In the genomic region with DNA sequence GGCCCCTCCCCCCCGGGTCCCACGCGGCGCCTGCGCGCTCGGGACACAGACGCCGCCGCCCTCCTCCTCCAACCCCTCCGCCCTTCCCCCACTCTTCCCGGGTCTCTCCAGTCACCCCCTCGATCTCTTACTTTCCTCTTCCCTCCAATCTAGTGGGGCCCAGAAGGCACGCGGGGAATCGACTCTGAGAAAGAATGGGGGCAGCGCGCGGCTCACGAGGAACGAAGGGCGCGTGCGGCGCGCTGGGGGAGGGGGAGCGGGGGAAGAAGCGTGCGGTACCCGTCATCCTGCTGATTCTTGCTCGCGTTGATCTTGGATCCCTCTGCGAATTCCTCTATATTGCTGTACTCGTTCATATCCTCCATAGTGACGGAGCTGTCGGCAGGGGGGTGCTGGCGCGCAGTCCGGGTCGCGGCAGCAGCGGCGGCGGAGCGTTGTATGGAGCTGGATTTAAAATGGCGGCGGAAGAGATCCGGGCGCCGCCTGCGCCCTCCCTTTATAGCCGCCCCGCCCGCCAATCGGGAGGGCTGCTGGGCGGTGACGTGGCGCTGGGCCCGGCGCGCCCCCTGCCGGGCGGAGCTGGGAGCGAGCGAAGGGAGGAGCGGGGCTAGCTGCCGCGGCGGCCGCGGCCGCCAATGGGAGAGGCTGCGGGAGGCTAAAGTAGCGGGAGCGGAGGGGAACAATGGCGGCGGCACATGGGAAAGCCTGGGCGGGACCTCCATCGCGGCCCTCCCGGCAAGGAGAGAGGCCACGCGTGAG, we compare ENCODE assay signal across 1 cellular context.
TF ChIP-seq lines count a peak whose summit lies in the region.

No MANE protein-coding gene starts in this region.

TF ChIP-seq in HepG2, 621 proteins besides CTCF, POLR2A, EP300 and RAD21 (continued from another document and continues in another):
- TF ChIP-seq, protein P1, sequence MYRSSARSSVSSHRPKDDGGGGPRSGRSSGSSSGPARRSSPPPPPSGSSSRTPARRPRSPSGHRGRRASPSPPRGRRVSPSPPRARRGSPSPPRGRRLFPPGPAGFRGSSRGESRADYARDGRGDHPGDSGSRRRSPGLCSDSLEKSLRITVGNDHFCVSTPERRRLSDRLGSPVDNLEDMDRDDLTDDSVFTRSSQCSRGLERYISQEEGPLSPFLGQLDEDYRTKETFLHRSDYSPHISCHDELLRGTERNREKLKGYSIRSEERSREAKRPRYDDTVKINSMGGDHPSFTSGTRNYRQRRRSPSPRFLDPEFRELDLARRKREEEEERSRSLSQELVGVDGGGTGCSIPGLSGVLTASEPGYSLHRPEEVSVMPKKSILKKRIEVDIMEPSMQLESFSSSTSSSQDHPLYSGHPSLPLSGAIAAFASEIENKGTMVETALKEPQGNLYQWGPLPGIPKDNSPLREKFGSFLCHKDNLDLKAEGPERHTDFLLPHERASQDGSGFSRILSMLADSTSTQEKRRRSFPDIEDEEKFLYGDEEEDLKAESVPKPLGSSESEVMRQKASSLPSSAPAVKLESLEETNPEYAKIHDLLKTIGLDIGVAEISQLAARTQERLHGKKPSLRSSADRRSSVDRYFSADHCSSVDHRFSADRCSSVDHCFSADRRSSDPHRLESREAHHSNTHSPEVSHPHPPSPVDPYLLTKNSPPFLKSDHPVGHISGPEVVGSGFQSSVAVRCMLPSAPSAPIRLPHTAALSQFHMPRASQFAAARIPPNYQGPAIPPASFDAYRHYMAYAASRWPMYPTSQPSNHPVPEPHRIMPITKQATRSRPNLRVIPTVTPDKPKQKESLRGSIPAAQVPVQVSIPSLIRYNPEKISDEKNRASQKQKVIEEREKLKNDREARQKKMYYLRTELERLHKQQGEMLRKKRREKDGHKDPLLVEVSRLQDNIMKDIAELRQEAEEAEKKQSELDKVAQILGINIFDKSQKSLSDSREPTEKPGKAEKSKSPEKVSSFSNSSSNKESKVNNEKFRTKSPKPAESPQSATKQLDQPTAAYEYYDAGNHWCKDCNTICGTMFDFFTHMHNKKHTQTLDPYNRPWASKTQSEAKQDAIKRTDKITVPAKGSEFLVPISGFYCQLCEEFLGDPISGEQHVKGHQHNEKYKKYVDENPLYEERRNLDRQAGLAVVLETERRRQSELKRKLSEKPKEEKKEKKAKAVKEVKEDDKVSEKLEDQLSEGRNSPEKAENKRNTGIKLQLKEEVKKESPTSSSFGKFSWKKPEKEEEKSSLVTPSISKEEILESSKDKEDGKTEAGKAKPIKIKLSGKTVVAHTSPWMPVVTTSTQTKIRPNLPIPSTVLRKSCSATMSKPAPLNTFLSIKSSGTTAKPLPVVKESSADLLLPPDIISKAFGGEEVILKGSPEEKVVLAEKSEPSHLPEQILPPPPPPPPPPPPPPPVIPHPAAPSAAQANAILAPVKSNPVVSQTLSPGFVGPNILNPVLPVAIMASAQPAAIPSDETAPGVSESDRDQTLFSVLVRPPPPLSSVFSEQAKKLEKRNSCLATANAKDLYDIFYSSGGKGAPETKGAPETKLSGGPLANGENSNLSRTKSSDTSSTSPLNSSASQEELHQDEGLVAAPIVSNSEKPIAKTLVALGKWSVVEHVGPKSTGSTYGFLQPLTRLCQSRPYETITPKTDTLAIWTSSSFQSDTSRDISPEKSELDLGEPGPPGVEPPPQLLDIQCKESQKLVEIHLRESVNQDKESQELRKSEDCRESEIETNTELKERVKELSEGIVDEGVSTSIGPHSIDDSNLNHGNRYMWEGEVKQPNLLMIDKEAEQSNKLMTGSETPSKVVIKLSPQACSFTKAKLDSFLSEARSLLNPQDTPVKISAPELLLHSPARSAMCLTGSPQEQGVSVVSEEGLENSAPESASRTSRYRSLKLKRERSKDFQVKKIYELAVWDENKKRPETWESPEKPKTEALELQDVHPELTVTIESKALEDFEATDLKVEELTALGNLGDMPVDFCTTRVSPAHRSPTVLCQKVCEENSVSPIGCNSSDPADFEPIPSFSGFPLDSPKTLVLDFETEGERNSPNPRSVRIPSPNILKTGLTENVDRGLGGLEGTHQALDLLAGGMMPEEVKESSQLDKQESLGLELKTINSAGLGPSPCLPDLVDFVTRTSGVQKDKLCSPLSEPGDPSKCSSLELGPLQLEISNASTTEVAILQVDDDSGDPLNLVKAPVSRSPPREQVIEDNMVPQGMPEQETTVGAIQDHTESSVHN (CRISPR knock-in tag; IDR thresholded peaks at IDR 0.05), result no peak
- TF ChIP-seq ONECUT2 (CRISPR knock-in tag; IDR thresholded peaks at IDR 0.05) (no peak), TGIF2 (CRISPR knock-in tag; IDR thresholded peaks at IDR 0.05) (peak; percentile 12; the same call in 1 of the 2 replicates), NR1H2 (CRISPR knock-in tag; IDR thresholded peaks at IDR 0.05; ENCODE audit: borderline replicate concordance, low read depth) (no peak; the same call in 1 of the 2 replicates), HDAC2 (CRISPR knock-in tag; IDR thresholded peaks at IDR 0.05) (peak; percentile 47; the same call in 1 of the 2 replicates), MED1 (CRISPR knock-in tag; IDR thresholded peaks at IDR 0.05) (peak; percentile 69), ZNF713 (CRISPR knock-in tag; IDR thresholded peaks at IDR 0.05) (no peak), KLF13 (CRISPR knock-in tag; IDR thresholded peaks at IDR 0.05) (no peak), JUNB (CRISPR knock-in tag; IDR thresholded peaks at IDR 0.05; ENCODE audit: borderline replicate concordance) (no peak), STAG1 (CRISPR knock-in tag; IDR thresholded peaks at IDR 0.05) (no peak), ZNF547 (CRISPR knock-in tag; IDR thresholded peaks at IDR 0.05) (no peak), TEAD3 (CRISPR knock-in tag; optimal IDR thresholded peaks at IDR 0.05; ENCODE audit: borderline replicate concordance) (no peak)
- TF ChIP-seq, protein P2, sequence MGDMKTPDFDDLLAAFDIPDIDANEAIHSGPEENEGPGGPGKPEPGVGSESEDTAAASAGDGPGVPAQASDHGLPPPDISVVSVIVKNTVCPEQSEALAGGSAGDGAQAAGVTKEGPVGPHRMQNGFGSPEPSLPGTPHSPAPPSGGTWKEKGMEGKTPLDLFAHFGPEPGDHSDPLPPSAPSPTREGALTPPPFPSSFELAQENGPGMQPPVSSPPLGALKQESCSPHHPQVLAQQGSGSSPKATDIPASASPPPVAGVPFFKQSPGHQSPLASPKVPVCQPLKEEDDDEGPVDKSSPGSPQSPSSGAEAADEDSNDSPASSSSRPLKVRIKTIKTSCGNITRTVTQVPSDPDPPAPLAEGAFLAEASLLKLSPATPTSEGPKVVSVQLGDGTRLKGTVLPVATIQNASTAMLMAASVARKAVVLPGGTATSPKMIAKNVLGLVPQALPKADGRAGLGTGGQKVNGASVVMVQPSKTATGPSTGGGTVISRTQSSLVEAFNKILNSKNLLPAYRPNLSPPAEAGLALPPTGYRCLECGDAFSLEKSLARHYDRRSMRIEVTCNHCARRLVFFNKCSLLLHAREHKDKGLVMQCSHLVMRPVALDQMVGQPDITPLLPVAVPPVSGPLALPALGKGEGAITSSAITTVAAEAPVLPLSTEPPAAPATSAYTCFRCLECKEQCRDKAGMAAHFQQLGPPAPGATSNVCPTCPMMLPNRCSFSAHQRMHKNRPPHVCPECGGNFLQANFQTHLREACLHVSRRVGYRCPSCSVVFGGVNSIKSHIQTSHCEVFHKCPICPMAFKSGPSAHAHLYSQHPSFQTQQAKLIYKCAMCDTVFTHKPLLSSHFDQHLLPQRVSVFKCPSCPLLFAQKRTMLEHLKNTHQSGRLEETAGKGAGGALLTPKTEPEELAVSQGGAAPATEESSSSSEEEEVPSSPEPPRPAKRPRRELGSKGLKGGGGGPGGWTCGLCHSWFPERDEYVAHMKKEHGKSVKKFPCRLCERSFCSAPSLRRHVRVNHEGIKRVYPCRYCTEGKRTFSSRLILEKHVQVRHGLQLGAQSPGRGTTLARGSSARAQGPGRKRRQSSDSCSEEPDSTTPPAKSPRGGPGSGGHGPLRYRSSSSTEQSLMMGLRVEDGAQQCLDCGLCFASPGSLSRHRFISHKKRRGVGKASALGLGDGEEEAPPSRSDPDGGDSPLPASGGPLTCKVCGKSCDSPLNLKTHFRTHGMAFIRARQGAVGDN (CRISPR knock-in tag; IDR thresholded peaks at IDR 0.05), result peak; percentile 68
- TF ChIP-seq, protein P3, sequence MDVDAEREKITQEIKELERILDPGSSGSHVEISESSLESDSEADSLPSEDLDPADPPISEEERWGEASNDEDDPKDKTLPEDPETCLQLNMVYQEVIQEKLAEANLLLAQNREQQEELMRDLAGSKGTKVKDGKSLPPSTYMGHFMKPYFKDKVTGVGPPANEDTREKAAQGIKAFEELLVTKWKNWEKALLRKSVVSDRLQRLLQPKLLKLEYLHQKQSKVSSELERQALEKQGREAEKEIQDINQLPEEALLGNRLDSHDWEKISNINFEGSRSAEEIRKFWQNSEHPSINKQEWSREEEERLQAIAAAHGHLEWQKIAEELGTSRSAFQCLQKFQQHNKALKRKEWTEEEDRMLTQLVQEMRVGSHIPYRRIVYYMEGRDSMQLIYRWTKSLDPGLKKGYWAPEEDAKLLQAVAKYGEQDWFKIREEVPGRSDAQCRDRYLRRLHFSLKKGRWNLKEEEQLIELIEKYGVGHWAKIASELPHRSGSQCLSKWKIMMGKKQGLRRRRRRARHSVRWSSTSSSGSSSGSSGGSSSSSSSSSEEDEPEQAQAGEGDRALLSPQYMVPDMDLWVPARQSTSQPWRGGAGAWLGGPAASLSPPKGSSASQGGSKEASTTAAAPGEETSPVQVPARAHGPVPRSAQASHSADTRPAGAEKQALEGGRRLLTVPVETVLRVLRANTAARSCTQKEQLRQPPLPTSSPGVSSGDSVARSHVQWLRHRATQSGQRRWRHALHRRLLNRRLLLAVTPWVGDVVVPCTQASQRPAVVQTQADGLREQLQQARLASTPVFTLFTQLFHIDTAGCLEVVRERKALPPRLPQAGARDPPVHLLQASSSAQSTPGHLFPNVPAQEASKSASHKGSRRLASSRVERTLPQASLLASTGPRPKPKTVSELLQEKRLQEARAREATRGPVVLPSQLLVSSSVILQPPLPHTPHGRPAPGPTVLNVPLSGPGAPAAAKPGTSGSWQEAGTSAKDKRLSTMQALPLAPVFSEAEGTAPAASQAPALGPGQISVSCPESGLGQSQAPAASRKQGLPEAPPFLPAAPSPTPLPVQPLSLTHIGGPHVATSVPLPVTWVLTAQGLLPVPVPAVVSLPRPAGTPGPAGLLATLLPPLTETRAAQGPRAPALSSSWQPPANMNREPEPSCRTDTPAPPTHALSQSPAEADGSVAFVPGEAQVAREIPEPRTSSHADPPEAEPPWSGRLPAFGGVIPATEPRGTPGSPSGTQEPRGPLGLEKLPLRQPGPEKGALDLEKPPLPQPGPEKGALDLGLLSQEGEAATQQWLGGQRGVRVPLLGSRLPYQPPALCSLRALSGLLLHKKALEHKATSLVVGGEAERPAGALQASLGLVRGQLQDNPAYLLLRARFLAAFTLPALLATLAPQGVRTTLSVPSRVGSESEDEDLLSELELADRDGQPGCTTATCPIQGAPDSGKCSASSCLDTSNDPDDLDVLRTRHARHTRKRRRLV (CRISPR knock-in tag; IDR thresholded peaks at IDR 0.05), result no peak
- TF ChIP-seq, protein P4, sequence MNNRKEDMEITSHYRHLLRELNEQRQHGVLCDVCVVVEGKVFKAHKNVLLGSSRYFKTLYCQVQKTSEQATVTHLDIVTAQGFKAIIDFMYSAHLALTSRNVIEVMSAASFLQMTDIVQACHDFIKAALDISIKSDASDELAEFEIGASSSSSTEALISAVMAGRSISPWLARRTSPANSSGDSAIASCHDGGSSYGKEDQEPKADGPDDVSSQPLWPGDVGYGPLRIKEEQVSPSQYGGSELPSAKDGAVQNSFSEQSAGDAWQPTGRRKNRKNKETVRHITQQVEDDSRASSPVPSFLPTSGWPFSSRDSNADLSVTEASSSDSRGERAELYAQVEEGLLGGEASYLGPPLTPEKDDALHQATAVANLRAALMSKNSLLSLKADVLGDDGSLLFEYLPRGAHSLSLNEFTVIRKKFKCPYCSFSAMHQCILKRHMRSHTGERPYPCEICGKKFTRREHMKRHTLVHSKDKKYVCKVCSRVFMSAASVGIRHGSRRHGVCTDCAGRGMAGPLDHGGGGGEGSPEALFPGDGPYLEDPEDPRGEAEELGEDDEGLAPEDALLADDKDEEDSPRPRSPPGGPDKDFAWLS (CRISPR knock-in tag; IDR thresholded peaks at IDR 0.05; ENCODE audit: borderline replicate concordance), result no peak
- TF ChIP-seq, protein P5, sequence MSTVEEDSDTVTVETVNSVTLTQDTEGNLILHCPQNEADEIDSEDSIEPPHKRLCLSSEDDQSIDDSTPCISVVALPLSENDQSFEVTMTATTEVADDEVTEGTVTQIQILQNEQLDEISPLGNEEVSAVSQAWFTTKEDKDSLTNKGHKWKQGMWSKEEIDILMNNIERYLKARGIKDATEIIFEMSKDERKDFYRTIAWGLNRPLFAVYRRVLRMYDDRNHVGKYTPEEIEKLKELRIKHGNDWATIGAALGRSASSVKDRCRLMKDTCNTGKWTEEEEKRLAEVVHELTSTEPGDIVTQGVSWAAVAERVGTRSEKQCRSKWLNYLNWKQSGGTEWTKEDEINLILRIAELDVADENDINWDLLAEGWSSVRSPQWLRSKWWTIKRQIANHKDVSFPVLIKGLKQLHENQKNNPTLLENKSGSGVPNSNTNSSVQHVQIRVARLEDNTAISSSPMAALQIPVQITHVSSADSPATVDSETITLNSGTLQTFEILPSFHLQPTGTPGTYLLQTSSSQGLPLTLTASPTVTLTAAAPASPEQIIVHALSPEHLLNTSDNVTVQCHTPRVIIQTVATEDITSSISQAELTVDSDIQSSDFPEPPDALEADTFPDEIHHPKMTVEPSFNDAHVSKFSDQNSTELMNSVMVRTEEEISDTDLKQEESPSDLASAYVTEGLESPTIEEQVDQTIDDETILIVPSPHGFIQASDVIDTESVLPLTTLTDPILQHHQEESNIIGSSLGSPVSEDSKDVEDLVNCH (CRISPR knock-in tag; IDR thresholded peaks at IDR 0.05), result no peak
- TF ChIP-seq, protein P6, sequence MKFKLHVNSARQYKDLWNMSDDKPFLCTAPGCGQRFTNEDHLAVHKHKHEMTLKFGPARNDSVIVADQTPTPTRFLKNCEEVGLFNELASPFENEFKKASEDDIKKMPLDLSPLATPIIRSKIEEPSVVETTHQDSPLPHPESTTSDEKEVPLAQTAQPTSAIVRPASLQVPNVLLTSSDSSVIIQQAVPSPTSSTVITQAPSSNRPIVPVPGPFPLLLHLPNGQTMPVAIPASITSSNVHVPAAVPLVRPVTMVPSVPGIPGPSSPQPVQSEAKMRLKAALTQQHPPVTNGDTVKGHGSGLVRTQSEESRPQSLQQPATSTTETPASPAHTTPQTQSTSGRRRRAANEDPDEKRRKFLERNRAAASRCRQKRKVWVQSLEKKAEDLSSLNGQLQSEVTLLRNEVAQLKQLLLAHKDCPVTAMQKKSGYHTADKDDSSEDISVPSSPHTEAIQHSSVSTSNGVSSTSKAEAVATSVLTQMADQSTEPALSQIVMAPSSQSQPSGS (CRISPR knock-in tag; IDR thresholded peaks at IDR 0.05), result no peak
- TF ChIP-seq, protein P7, sequence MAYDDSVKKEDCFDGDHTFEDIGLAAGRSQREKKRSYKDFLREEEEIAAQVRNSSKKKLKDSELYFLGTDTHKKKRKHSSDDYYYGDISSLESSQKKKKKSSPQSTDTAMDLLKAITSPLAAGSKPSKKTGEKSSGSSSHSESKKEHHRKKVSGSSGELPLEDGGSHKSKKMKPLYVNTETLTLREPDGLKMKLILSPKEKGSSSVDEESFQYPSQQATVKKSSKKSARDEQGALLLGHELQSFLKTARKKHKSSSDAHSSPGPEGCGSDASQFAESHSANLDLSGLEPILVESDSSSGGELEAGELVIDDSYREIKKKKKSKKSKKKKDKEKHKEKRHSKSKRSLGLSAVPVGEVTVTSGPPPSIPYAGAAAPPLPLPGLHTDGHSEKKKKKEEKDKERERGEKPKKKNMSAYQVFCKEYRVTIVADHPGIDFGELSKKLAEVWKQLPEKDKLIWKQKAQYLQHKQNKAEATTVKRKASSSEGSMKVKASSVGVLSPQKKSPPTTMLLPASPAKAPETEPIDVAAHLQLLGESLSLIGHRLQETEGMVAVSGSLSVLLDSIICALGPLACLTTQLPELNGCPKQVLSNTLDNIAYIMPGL (CRISPR knock-in tag; IDR thresholded peaks at IDR 0.05; ENCODE audit: borderline replicate concordance in 1 of 2, low read depth in 1 of 2), result peak; percentile 53 to 78; a peak in 2 of 4 replicates
